Comparison of ENCODE assay signal across 21 cellular contexts in the genomic region with DNA sequence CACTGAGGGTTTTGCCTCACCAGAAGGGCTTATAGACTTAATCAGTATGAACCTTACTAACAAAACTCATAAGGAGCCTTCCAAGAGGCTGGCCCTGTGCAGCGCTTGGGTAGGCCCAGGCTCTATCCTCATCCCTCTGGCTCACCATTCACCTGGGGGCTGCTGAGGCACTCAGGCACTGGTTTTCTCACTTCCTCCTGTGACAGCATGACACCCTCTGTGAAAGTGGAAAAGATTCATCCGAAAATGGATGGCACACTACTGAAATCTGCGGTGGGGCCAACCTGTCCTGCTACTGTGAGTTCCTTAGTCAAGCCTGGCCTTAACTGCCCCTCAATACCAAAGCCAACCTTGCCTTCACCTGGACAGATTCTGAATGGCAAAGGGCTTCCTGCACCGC. TPM values are rescaled to one million over a fixed set of nuclear protein-coding genes. Genes with fewer than 3 reads are reported as not detected.
A peak's percentile ranks its signal among the peaks of the same experiment; 100 is the strongest.
DNase-seq lines count a peak whose midpoint lies in the region; ATAC-seq and TF ChIP-seq lines count a peak whose summit lies in the region.
"Had no signal": no experiment of that assay in that cellular context is flagged by ENCODE, and none has a peak within 500 bp of the region (broad histone marks: within the 10 kb centered on the region; RNA-seq: fewer than 3 reads in every experiment).

No MANE protein-coding gene starts in this region.

- no peaks in the 10 kb centered on the region for H3K27me3 ChIP-seq in lower lobe of right lung (ENCODE audit: low read depth)
- H3K27me3 ChIP-seq: heart left ventricle, suprapubic skin had no signal

- peaks cover 71% of the 10 kb centered on the region for H3K4me1 Mint-ChIP-seq in activated naive CD4-positive, alpha-beta T cell treated with anti-CD3 and anti-CD28 coated beads for 36 hours (ENCODE audit: low read depth)
- H3K4me1 Mint-ChIP-seq in stimulated activated effector memory CD8-positive, alpha-beta T cell treated with anti-CD3 and anti-CD28 coated beads, Interleukin-12 subunit alpha, Interleukin-12 subunit beta, amount 100 ng/mL, for 72 hours, result peaks cover 59% of the 10 kb centered on the region

- peak overlapping the region; percentile 26 for H3K27ac Mint-ChIP-seq in activated naive CD4-positive, alpha-beta T cell treated with anti-CD3 and anti-CD28 coated beads for 36 hours
- peak overlapping the region; percentile 63 to 84 for H3K27ac Mint-ChIP-seq in activated naive CD4-positive, alpha-beta T cell treated with anti-CD3 and anti-CD28 coated beads, Interleukin-2, amount 50 U/mL, for 72 hours
- peak overlapping the region; percentile 78 for H3K27ac Mint-ChIP-seq in stimulated activated effector memory CD8-positive, alpha-beta T cell treated with anti-CD3 and anti-CD28 coated beads, Interleukin-12 subunit alpha, Interleukin-12 subunit beta, amount 100 ng/mL, for 72 hours

- no peaks in the 10 kb centered on the region for H3K9me3 Mint-ChIP-seq in activated naive CD4-positive, alpha-beta T cell treated with anti-CD3 and anti-CD28 coated beads for 36 hours
- no peaks in the 10 kb centered on the region for H3K9me3 Mint-ChIP-seq in activated naive CD4-positive, alpha-beta T cell treated with anti-CD3 and anti-CD28 coated beads, Interleukin-2, amount 50 U/mL, for 72 hours
- H3K9me3 Mint-ChIP-seq in stimulated activated effector memory CD8-positive, alpha-beta T cell treated with anti-CD3 and anti-CD28 coated beads, Interleukin-12 subunit alpha, Interleukin-12 subunit beta, amount 100 ng/mL, for 72 hours, result no peaks in the 10 kb centered on the region

- H3K9me3 ChIP-seq in lower lobe of right lung, result no peaks in the 10 kb centered on the region
- H3K9me3 ChIP-seq: heart left ventricle, suprapubic skin had no signal

- H3K27me3 Mint-ChIP-seq in activated naive CD4-positive, alpha-beta T cell treated with anti-CD3 and anti-CD28 coated beads for 36 hours (ENCODE audit: low read depth), result no peaks in the 10 kb centered on the region
- H3K27me3 Mint-ChIP-seq: naive B cell had no signal

- CTCF ChIA-PET in activated naive CD4-positive, alpha-beta T cell treated with anti-CD3 and anti-CD28 coated beads for 36 hours (lab: Charles Lee), result interaction anchor here (0.6 to 2.1 kb wide), 6 partner anchors 10 to 39 kb away, joined by 3 to 21 read pairs (median 3); no protein-coding TSS in a partner anchor

- peaks cover 56% of the 10 kb centered on the region for H3K4me1 ChIP-seq in lower lobe of right lung

- intact Hi-C loops in activated naive CD4-positive, alpha-beta T cell treated with anti-CD3 and anti-CD28 coated beads for 36 hours (cut with micrococcal nuclease), result loop anchor here (2.0 kb wide), 1 partner anchor 15 kb away; no protein-coding TSS in a partner anchor
- intact Hi-C loops in lower lobe of right lung (cut with DNase I), result no loop called here

- no peak for TF ChIP-seq POLR2A in GM18505 (IDR thresholded peaks at IDR 0.05; ENCODE audit: borderline replicate concordance, extremely low read depth, insufficient read depth, insufficient read length)

- H3K4me3 Mint-ChIP-seq in activated naive CD4-positive, alpha-beta T cell treated with anti-CD3 and anti-CD28 coated beads for 36 hours, result no peak overlapping the region
- H3K4me3 Mint-ChIP-seq in stimulated activated effector memory CD8-positive, alpha-beta T cell treated with anti-CD3 and anti-CD28 coated beads, Interleukin-12 subunit alpha, Interleukin-12 subunit beta, amount 100 ng/mL, for 72 hours, result no peak overlapping the region
- H3K4me3 Mint-ChIP-seq: naive B cell had no signal

- H3K36me3 ChIP-seq in lower lobe of right lung, result peaks cover 65% of the 10 kb centered on the region

- TF ChIP-seq CTCF in lower lobe of right lung (IDR thresholded peaks at IDR 0.05), result no peak

- peak; percentile 50 for ATAC-seq in GM19468 (IDR thresholded peaks at IDR 0.05; ENCODE audit: extremely low read depth, unreplicated experiment)
- ATAC-seq in activated naive CD4-positive, alpha-beta T cell treated with anti-CD3 and anti-CD28 coated beads, Interleukin-2, amount 50 U/mL, for 72 hours, result peak in 1 of 2 donors; percentile 6
- no peak for ATAC-seq in stimulated activated effector memory CD8-positive, alpha-beta T cell treated with anti-CD3 and anti-CD28 coated beads, Interleukin-12 subunit alpha, Interleukin-12 subunit beta, amount 100 ng/mL, for 72 hours
- no peak for ATAC-seq in lower lobe of right lung
- no peak for ATAC-seq in GM18505 (IDR thresholded peaks at IDR 0.05; ENCODE audit: unreplicated experiment)
- ATAC-seq: heart left ventricle had no signal

- no peak for DNase-seq in activated naive CD4-positive, alpha-beta T cell treated with anti-CD3 and anti-CD28 coated beads for 36 hours
- DNase-seq in activated naive CD4-positive, alpha-beta T cell (lab: John Stamatoyannopoulos, UW), result no peak
- no peak for DNase-seq in activated naive CD4-positive, alpha-beta T cell treated with anti-CD3 and anti-CD28 coated beads, Interleukin-2, amount 50 U/mL, for 72 hours (ENCODE audit: low spot score in 2 of 2)
- no peak for DNase-seq in stimulated activated effector memory CD8-positive, alpha-beta T cell treated with anti-CD3 and anti-CD28 coated beads, Interleukin-12 subunit alpha, Interleukin-12 subunit beta, amount 100 ng/mL, for 72 hours (ENCODE audit: low spot score in 2 of 2)
- DNase-seq in lower lobe of right lung (no peak), NCI-H510A (lab: John Stamatoyannopoulos, UW) (no peak)
- DNase-seq: central memory CD4-positive, alpha-beta T cell; EL; heart left ventricle; KG1; mammary epithelial cell; naive B cell; NCI-H1105; NCI-H2081 treated with DMSO at 0.1 percent for 48 hours; OCI-M1; posterior cingulate gyrus; SHP77 treated with DMSO at 0.1 percent for 48 hours; stimulated activated CD4-positive, alpha-beta T cell treated with anti-CD3 and anti-CD28 coated beads, Interleukin-2, amount 100 ng/mL, for 24 hours had no signal

- H3K4me3 ChIP-seq in lower lobe of right lung, result no peak overlapping the region
- H3K4me3 ChIP-seq: heart left ventricle, suprapubic skin had no signal

- peaks cover 34% of the 10 kb centered on the region for H3K36me3 Mint-ChIP-seq in activated naive CD4-positive, alpha-beta T cell treated with anti-CD3 and anti-CD28 coated beads for 36 hours (ENCODE audit: low read depth)
- H3K36me3 Mint-ChIP-seq in activated naive CD4-positive, alpha-beta T cell treated with anti-CD3 and anti-CD28 coated beads, Interleukin-2, amount 50 U/mL, for 72 hours, result peaks cover 20 to 34% of the 10 kb centered on the region in 2 donors
- H3K36me3 Mint-ChIP-seq in stimulated activated effector memory CD8-positive, alpha-beta T cell treated with anti-CD3 and anti-CD28 coated beads, Interleukin-12 subunit alpha, Interleukin-12 subunit beta, amount 100 ng/mL, for 72 hours, result peaks cover 37% of the 10 kb centered on the region

- H3K27ac ChIP-seq in lower lobe of right lung, result no peak overlapping the region
- H3K27ac ChIP-seq: heart left ventricle, suprapubic skin had no signal

RNA-seq across cellular contexts. Expression of a gene that starts 41.3 kb away (rescaled TPM):
- total RNA-seq in activated naive CD4-positive, alpha-beta T cell treated with anti-CD3 and anti-CD28 coated beads for 36 hours, result 100 to 1,000 TPM; 101 to 103 TPM
- 100 to 1,000 TPM in 1 of 2 donors, 10 to 100 TPM in 1; 87.1 to 166 TPM for total RNA-seq in activated naive CD4-positive, alpha-beta T cell treated with anti-CD3 and anti-CD28 coated beads, Interleukin-2, amount 50 U/mL, for 72 hours
- 51.1 TPM for total RNA-seq in lower lobe of right lung

Comparison
In these comparisons a context has a peak if more than half of its experiments do, and no peak if none do; other contexts are left out.
1. H3K27ac Mint-ChIP-seq: peak in every context shown above with its lines; median percentile 78 in stimulated activated effector memory CD8-positive, alpha-beta T cell treated with anti-CD3 and anti-CD28 coated beads, Interleukin-12 subunit alpha, Interleukin-12 subunit beta, amount 100 ng/mL, for 72 hours; 74 in activated naive CD4-positive, alpha-beta T cell treated with anti-CD3 and anti-CD28 coated beads, Interleukin-2, amount 50 U/mL, for 72 hours; 26 in activated naive CD4-positive, alpha-beta T cell treated with anti-CD3 and anti-CD28 coated beads for 36 hours.